In the genomic region with DNA sequence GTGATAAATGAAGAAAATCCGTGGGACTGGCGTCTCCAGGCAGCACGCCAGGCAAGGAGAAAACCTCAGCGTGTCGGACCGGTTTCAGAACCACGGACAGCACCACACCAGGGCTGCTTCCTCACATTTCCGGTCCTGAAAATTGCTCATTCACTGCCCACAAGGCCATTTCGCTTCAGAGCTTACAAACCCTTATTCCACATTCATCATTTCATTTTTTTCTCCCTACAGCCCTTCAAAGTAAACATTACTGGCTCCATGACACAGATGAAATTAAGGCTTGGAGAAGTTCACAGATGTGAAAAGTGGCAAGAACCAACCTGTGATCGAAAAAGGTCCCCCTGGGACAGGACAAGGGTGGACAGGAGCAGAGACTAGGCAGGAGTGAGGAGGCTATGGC, we compare ENCODE assay signal across 1 cellular context.
TF ChIP-seq lines count a peak whose summit lies in the region.

No MANE protein-coding gene starts in this region.

TF ChIP-seq in HepG2, 621 proteins besides CTCF, POLR2A, EP300 and RAD21 (continued from another document and continues in another):
- TF ChIP-seq, protein P1, sequence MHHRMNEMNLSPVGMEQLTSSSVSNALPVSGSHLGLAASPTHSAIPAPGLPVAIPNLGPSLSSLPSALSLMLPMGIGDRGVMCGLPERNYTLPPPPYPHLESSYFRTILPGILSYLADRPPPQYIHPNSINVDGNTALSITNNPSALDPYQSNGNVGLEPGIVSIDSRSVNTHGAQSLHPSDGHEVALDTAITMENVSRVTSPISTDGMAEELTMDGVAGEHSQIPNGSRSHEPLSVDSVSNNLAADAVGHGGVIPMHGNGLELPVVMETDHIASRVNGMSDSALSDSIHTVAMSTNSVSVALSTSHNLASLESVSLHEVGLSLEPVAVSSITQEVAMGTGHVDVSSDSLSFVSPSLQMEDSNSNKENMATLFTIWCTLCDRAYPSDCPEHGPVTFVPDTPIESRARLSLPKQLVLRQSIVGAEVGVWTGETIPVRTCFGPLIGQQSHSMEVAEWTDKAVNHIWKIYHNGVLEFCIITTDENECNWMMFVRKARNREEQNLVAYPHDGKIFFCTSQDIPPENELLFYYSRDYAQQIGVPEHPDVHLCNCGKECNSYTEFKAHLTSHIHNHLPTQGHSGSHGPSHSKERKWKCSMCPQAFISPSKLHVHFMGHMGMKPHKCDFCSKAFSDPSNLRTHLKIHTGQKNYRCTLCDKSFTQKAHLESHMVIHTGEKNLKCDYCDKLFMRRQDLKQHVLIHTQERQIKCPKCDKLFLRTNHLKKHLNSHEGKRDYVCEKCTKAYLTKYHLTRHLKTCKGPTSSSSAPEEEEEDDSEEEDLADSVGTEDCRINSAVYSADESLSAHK (CRISPR knock-in tag; IDR thresholded peaks at IDR 0.05; ENCODE audit: borderline replicate concordance): 0 out of 2 replicates have a peak, but pooled peaks have one; percentile 63
- TF ChIP-seq MEF2D (CRISPR knock-in tag; IDR thresholded peaks at IDR 0.05) (no peak), HMG20B (CRISPR knock-in tag; conservative IDR thresholded peaks at IDR 0.05) (no peak), SRF (IDR thresholded peaks at IDR 0.05; ENCODE audit: low read depth, low read length) (no peak), ARNTL (CRISPR knock-in tag; IDR thresholded peaks at IDR 0.05) (peak; percentile 60; the same call in 1 of the 2 replicates), ZFP37 (CRISPR knock-in tag; IDR thresholded peaks at IDR 0.05; ENCODE audit: borderline replicate concordance) (peak; percentile 91; the same call in 1 of the 2 replicates), ZNF558 (CRISPR knock-in tag; IDR thresholded peaks at IDR 0.05; ENCODE audit: borderline replicate concordance) (peak; percentile 33; the same call in 1 of the 2 replicates), ZFP36L2 (CRISPR knock-in tag; IDR thresholded peaks at IDR 0.05) (0 out of 2 replicates have a peak, but pooled peaks have one; percentile 72), GFI1 (CRISPR knock-in tag; IDR thresholded peaks at IDR 0.05; ENCODE audit: borderline replicate concordance) (0 out of 2 replicates have a peak, but pooled peaks have one; percentile 20), KAT8 (CRISPR knock-in tag; IDR thresholded peaks at IDR 0.05) (peak; percentile 56; the same call in 1 of the 2 replicates), ZNF468 (CRISPR knock-in tag; IDR thresholded peaks at IDR 0.05) (no peak), FOXA3 (CRISPR knock-in tag; IDR thresholded peaks at IDR 0.05) (peak; percentile 38; the same call in 1 of the 2 replicates), ZNF138 (CRISPR knock-in tag; IDR thresholded peaks at IDR 0.05; ENCODE audit: low read depth) (peak; percentile 57; the same call in 1 of the 2 replicates), ZNF792 (CRISPR knock-in tag; IDR thresholded peaks at IDR 0.05) (peak; percentile 80; the same call in 1 of the 2 replicates), DNMT3B (CRISPR knock-in tag; conservative IDR thresholded peaks at IDR 0.05) (peak; percentile 95), ZNF749 (CRISPR knock-in tag; IDR thresholded peaks at IDR 0.05; ENCODE audit: borderline replicate concordance) (0 out of 2 replicates have a peak, but pooled peaks have one; percentile 58), ZNF274 (CRISPR knock-in tag; IDR thresholded peaks at IDR 0.05) (no peak), REXO4 (CRISPR knock-in tag; IDR thresholded peaks at IDR 0.05; ENCODE audit: borderline replicate concordance) (0 out of 2 replicates have a peak, but pooled peaks have one; percentile 41), SIN3A (IDR thresholded peaks at IDR 0.05; ENCODE audit: borderline replicate concordance, low read depth, low read length) (peak; percentile 90), AHR (CRISPR knock-in tag; IDR thresholded peaks at IDR 0.05) (peak; percentile 43; the same call in 1 of the 2 replicates), ZNF256 (CRISPR knock-in tag; conservative IDR thresholded peaks at IDR 0.05) (peak; percentile 72; the same call in 1 of the 2 replicates), BHLHE40 (IDR thresholded peaks at IDR 0.05; ENCODE audit: low read length) (no peak), HOXA3 (CRISPR knock-in tag; IDR thresholded peaks at IDR 0.05) (peak; percentile 32; the same call in 1 of the 2 replicates), ZNF331 (CRISPR knock-in tag; IDR thresholded peaks at IDR 0.05) (peak; percentile 84), EZH2 (conservative IDR thresholded peaks at IDR 0.05; ENCODE audit: low read depth, low read length) (no peak), ZNF30 (CRISPR knock-in tag; IDR thresholded peaks at IDR 0.05) (no peak), HDAC2 (CRISPR knock-in tag; IDR thresholded peaks at IDR 0.05) (peak; percentile 73; the same call in 1 of the 2 replicates), FOXO1 (CRISPR knock-in tag; IDR thresholded peaks at IDR 0.05) (peak; percentile 40; the same call in 1 of the 2 replicates)
- TF ChIP-seq, protein P2, sequence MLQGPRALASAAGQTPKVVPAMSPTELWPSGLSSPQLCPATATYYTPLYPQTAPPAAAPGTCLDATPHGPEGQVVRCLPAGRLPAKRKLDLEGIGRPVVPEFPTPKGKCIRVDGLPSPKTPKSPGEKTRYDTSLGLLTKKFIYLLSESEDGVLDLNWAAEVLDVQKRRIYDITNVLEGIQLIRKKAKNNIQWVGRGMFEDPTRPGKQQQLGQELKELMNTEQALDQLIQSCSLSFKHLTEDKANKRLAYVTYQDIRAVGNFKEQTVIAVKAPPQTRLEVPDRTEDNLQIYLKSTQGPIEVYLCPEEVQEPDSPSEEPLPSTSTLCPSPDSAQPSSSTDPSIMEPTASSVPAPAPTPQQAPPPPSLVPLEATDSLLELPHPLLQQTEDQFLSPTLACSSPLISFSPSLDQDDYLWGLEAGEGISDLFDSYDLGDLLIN (CRISPR knock-in tag; IDR thresholded peaks at IDR 0.05; ENCODE audit: borderline replicate concordance): peak; percentile 35; the same call in 1 of the 2 replicates
- TF ChIP-seq, protein P3, sequence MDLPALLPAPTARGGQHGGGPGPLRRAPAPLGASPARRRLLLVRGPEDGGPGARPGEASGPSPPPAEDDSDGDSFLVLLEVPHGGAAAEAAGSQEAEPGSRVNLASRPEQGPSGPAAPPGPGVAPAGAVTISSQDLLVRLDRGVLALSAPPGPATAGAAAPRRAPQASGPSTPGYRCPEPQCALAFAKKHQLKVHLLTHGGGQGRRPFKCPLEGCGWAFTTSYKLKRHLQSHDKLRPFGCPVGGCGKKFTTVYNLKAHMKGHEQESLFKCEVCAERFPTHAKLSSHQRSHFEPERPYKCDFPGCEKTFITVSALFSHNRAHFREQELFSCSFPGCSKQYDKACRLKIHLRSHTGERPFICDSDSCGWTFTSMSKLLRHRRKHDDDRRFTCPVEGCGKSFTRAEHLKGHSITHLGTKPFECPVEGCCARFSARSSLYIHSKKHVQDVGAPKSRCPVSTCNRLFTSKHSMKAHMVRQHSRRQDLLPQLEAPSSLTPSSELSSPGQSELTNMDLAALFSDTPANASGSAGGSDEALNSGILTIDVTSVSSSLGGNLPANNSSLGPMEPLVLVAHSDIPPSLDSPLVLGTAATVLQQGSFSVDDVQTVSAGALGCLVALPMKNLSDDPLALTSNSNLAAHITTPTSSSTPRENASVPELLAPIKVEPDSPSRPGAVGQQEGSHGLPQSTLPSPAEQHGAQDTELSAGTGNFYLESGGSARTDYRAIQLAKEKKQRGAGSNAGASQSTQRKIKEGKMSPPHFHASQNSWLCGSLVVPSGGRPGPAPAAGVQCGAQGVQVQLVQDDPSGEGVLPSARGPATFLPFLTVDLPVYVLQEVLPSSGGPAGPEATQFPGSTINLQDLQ (CRISPR knock-in tag; IDR thresholded peaks at IDR 0.05): no peak
- TF ChIP-seq, protein P4, sequence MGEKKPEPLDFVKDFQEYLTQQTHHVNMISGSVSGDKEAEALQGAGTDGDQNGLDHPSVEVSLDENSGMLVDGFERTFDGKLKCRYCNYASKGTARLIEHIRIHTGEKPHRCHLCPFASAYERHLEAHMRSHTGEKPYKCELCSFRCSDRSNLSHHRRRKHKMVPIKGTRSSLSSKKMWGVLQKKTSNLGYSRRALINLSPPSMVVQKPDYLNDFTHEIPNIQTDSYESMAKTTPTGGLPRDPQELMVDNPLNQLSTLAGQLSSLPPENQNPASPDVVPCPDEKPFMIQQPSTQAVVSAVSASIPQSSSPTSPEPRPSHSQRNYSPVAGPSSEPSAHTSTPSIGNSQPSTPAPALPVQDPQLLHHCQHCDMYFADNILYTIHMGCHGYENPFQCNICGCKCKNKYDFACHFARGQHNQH (CRISPR knock-in tag; IDR thresholded peaks at IDR 0.05): peak; percentile 64; the same call in 1 of the 2 replicates
- TF ChIP-seq, protein P5, sequence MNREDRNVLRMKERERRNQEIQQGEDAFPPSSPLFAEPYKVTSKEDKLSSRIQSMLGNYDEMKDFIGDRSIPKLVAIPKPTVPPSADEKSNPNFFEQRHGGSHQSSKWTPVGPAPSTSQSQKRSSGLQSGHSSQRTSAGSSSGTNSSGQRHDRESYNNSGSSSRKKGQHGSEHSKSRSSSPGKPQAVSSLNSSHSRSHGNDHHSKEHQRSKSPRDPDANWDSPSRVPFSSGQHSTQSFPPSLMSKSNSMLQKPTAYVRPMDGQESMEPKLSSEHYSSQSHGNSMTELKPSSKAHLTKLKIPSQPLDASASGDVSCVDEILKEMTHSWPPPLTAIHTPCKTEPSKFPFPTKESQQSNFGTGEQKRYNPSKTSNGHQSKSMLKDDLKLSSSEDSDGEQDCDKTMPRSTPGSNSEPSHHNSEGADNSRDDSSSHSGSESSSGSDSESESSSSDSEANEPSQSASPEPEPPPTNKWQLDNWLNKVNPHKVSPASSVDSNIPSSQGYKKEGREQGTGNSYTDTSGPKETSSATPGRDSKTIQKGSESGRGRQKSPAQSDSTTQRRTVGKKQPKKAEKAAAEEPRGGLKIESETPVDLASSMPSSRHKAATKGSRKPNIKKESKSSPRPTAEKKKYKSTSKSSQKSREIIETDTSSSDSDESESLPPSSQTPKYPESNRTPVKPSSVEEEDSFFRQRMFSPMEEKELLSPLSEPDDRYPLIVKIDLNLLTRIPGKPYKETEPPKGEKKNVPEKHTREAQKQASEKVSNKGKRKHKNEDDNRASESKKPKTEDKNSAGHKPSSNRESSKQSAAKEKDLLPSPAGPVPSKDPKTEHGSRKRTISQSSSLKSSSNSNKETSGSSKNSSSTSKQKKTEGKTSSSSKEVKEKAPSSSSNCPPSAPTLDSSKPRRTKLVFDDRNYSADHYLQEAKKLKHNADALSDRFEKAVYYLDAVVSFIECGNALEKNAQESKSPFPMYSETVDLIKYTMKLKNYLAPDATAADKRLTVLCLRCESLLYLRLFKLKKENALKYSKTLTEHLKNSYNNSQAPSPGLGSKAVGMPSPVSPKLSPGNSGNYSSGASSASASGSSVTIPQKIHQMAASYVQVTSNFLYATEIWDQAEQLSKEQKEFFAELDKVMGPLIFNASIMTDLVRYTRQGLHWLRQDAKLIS (CRISPR knock-in tag; IDR thresholded peaks at IDR 0.05): no peak
- TF ChIP-seq, protein P6, sequence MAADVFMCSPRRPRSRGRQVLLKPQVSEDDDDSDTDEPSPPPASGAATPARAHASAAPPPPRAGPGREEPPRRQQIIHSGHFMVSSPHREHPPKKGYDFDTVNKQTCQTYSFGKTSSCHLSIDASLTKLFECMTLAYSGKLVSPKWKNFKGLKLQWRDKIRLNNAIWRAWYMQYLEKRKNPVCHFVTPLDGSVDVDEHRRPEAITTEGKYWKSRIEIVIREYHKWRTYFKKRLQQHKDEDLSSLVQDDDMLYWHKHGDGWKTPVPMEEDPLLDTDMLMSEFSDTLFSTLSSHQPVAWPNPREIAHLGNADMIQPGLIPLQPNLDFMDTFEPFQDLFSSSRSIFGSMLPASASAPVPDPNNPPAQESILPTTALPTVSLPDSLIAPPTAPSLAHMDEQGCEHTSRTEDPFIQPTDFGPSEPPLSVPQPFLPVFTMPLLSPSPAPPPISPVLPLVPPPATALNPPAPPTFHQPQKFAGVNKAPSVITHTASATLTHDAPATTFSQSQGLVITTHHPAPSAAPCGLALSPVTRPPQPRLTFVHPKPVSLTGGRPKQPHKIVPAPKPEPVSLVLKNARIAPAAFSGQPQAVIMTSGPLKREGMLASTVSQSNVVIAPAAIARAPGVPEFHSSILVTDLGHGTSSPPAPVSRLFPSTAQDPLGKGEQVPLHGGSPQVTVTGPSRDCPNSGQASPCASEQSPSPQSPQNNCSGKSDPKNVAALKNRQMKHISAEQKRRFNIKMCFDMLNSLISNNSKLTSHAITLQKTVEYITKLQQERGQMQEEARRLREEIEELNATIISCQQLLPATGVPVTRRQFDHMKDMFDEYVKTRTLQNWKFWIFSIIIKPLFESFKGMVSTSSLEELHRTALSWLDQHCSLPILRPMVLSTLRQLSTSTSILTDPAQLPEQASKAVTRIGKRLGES (CRISPR knock-in tag; IDR thresholded peaks at IDR 0.05; ENCODE audit: borderline replicate concordance): peak; percentile 64; the same call in 1 of the 2 replicates
- TF ChIP-seq, protein P7, sequence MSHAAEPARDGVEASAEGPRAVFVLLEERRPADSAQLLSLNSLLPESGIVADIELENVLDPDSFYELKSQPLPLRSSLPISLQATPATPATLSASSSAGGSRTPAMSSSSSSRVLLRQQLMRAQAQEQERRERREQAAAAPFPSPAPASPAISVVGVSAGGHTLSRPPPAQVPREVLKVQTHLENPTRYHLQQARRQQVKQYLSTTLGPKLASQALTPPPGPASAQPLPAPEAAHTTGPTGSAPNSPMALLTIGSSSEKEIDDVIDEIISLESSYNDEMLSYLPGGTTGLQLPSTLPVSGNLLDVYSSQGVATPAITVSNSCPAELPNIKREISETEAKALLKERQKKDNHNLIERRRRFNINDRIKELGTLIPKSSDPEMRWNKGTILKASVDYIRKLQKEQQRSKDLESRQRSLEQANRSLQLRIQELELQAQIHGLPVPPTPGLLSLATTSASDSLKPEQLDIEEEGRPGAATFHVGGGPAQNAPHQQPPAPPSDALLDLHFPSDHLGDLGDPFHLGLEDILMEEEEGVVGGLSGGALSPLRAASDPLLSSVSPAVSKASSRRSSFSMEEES (CRISPR knock-in tag; IDR thresholded peaks at IDR 0.05): peak; percentile 75
- TF ChIP-seq, protein P8, sequence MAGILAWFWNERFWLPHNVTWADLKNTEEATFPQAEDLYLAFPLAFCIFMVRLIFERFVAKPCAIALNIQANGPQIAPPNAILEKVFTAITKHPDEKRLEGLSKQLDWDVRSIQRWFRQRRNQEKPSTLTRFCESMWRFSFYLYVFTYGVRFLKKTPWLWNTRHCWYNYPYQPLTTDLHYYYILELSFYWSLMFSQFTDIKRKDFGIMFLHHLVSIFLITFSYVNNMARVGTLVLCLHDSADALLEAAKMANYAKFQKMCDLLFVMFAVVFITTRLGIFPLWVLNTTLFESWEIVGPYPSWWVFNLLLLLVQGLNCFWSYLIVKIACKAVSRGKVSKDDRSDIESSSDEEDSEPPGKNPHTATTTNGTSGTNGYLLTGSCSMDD (CRISPR knock-in tag; IDR thresholded peaks at IDR 0.05): no peak
- TF ChIP-seq, protein P9, sequence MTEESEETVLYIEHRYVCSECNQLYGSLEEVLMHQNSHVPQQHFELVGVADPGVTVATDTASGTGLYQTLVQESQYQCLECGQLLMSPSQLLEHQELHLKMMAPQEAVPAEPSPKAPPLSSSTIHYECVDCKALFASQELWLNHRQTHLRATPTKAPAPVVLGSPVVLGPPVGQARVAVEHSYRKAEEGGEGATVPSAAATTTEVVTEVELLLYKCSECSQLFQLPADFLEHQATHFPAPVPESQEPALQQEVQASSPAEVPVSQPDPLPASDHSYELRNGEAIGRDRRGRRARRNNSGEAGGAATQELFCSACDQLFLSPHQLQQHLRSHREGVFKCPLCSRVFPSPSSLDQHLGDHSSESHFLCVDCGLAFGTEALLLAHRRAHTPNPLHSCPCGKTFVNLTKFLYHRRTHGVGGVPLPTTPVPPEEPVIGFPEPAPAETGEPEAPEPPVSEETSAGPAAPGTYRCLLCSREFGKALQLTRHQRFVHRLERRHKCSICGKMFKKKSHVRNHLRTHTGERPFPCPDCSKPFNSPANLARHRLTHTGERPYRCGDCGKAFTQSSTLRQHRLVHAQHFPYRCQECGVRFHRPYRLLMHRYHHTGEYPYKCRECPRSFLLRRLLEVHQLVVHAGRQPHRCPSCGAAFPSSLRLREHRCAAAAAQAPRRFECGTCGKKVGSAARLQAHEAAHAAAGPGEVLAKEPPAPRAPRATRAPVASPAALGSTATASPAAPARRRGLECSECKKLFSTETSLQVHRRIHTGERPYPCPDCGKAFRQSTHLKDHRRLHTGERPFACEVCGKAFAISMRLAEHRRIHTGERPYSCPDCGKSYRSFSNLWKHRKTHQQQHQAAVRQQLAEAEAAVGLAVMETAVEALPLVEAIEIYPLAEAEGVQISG (CRISPR knock-in tag; IDR thresholded peaks at IDR 0.05): peak; percentile 46; the same call in 1 of the 2 replicates
